ENCODE assay signal across 30 cellular contexts in the genomic region with DNA sequence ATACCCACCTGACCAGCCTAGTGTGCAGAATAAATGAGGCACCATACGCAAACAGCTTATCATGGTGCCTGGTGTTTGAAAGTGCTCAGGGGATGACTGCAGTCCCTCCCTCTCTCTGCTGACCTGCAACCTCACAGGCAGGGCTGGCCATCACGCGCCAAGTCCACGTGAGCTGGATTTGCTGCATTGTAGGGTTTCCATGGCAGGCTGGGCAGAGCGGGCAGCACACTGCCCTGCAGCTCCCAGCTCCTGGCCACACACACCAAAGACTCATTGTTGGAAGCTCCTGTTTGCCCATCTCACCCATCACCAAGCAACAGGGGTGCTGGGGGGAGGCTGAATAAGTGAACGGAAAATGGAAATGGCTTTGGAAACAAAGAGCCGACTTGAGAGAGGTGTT.
A peak's percentile ranks its signal among the peaks of the same experiment; 100 is the strongest.
DNase-seq lines count a peak whose midpoint lies in the region; ATAC-seq and TF ChIP-seq lines count a peak whose summit lies in the region.
"Had no signal": no experiment of that assay in that cellular context is flagged by ENCODE, and none has a peak within 500 bp of the region (broad histone marks: within the 10 kb centered on the region; RNA-seq: fewer than 3 reads in every experiment).

No MANE protein-coding gene starts in this region.

- TF ChIP-seq CTCF in nephron progenitor cell (IDR thresholded peaks at IDR 0.05) (no peak), BE2C (IDR thresholded peaks at IDR 0.05; ENCODE audit: low read depth, low read length) (no peak)

- intact Hi-C loops in cardiac septum (cut with DNase I) (no loop called here), Right ventricle myocardium superior (cut with DNase I) (no loop called here)

- no peak overlapping the region for H3K4me3 Mint-ChIP-seq in nephron progenitor cell
- H3K4me3 Mint-ChIP-seq: activated CD4-positive, alpha-beta memory T cell treated with anti-CD3 and anti-CD28 coated beads, Interleukin-2, amount 10 ng/mL, durations not matched to agents 7 days and 5 days; activated naive CD8-positive, alpha-beta T cell; stimulated activated naive CD8-positive, alpha-beta T cell treated with anti-CD3 and anti-CD28 coated beads, Interleukin-15, amount 100 ng/mL, for 72 hours; T-helper 1 cell treated with Interleukin-12 subunit alpha and Interleukin-12 subunit beta and Interleukin-4 antibody, amounts not matched to agents 30 μg/mL and 1 μg/mL, for 36 hours had no signal

- no peaks in the 10 kb centered on the region for H3K9me3 ChIP-seq in BE2C
- H3K9me3 ChIP-seq: ascending aorta, neutrophil had no signal

- H3K27ac Mint-ChIP-seq in nephron progenitor cell: peak overlapping the region; percentile 31
- H3K27ac Mint-ChIP-seq: activated CD4-positive, alpha-beta memory T cell treated with anti-CD3 and anti-CD28 coated beads, Interleukin-2, amount 10 ng/mL, durations not matched to agents 7 days and 5 days; activated naive CD8-positive, alpha-beta T cell; stimulated activated naive CD8-positive, alpha-beta T cell treated with anti-CD3 and anti-CD28 coated beads, Interleukin-15, amount 100 ng/mL, for 72 hours; T-helper 1 cell treated with Interleukin-12 subunit alpha and Interleukin-12 subunit beta and Interleukin-4 antibody, amounts not matched to agents 30 μg/mL and 1 μg/mL, for 36 hours had no signal

- H3K9me3 Mint-ChIP-seq in nephron progenitor cell: no peaks in the 10 kb centered on the region
- H3K9me3 Mint-ChIP-seq: activated CD4-positive, alpha-beta memory T cell treated with anti-CD3 and anti-CD28 coated beads, Interleukin-2, amount 10 ng/mL, durations not matched to agents 7 days and 5 days had no signal

- peak; percentile 47 for DNase-seq in cardiac septum (ENCODE audit: low spot score)
- no peak for DNase-seq in Right ventricle myocardium superior
- DNase-seq in RPMI7951 (ENCODE audit: low read depth): peak; percentile 13
- DNase-seq in nephron progenitor cell: no peak
- DNase-seq in Kasumi-1 (lab: John Stamatoyannopoulos, UW): no peak
- DNase-seq in BE2C: no peak
- DNase-seq in MV-4-11 (lab: John Stamatoyannopoulos, UW): no peak
- no peak for DNase-seq in NCI-H1694 treated with DMSO at 0.1 percent for 48 hours (lab: John Stamatoyannopoulos, UW)
- DNase-seq: activated CD4-positive, alpha-beta memory T cell treated with anti-CD3 and anti-CD28 coated beads, Interleukin-2, amount 10 ng/mL, durations not matched to agents 7 days and 5 days; activated CD8-positive, alpha-beta memory T cell treated with anti-CD3 and anti-CD28 coated beads, Interleukin-2, amount 50 U/mL, for 48 hours; activated effector memory CD4-positive, alpha-beta T cell treated with Interleukin-2 at 50 U/mL for 16 hours; dermis blood vessel endothelial cell; DMS79; GF-D8; left cardiac atrium; mesenchymal stem cell; NCI-H524; RPMI8226; stimulated activated CD4-positive, alpha-beta T cell treated with anti-CD3 and anti-CD28 coated beads, Interleukin-1b, Interleukin-23, amount 100 ng/mL, for 48 hours; stimulated activated CD8-positive, alpha-beta memory T cell treated with anti-CD3 and anti-CD28 coated beads, Interleukin-4, amount 100 ng/mL, for 48 hours; stimulated activated naive CD8-positive, alpha-beta T cell treated with anti-CD3 and anti-CD28 coated beads, Interleukin-15, amount 100 ng/mL, for 72 hours; trophoblast cell had no signal

- H3K27me3 Mint-ChIP-seq in nephron progenitor cell (ENCODE audit: low read depth, poor library complexity): peaks cover 14% of the 10 kb centered on the region
- H3K27me3 Mint-ChIP-seq: activated CD4-positive, alpha-beta memory T cell treated with anti-CD3 and anti-CD28 coated beads, Interleukin-2, amount 10 ng/mL, durations not matched to agents 7 days and 5 days had no signal

- no peaks in the 10 kb centered on the region for H3K27me3 ChIP-seq in BE2C
- H3K27me3 ChIP-seq: ascending aorta, hepatocyte, neutrophil had no signal

- H3K4me1 Mint-ChIP-seq in nephron progenitor cell: peaks cover 27% of the 10 kb centered on the region
- H3K4me1 Mint-ChIP-seq: activated CD4-positive, alpha-beta memory T cell treated with anti-CD3 and anti-CD28 coated beads, Interleukin-2, amount 10 ng/mL, durations not matched to agents 7 days and 5 days; stimulated activated naive CD8-positive, alpha-beta T cell treated with anti-CD3 and anti-CD28 coated beads, Interleukin-15, amount 100 ng/mL, for 72 hours had no signal

- H3K4me1 ChIP-seq in BE2C: no peaks in the 10 kb centered on the region
- H3K4me1 ChIP-seq: ascending aorta had no signal

- ATAC-seq in Right ventricle myocardium superior (ENCODE audit: poor library complexity): no peak
- ATAC-seq: activated CD4-positive, CD25-positive, alpha-beta regulatory T cell treated with anti-CD3 and anti-CD28 coated beads, Interleukin-2, amount 50 U/mL, for 24 hours; left cardiac atrium; stimulated activated naive CD8-positive, alpha-beta T cell treated with anti-CD3 and anti-CD28 coated beads, Interleukin-15, amount 100 ng/mL, for 72 hours had no signal

- no peak overlapping the region for H3K4me3 ChIP-seq in BE2C (ENCODE audit: low read depth, low read length)
- H3K4me3 ChIP-seq: ascending aorta, hepatocyte, SK-N-MC, smooth muscle cell had no signal

- H3K36me3 Mint-ChIP-seq in nephron progenitor cell (ENCODE audit: low read depth): no peaks in the 10 kb centered on the region
- H3K36me3 Mint-ChIP-seq: activated naive CD8-positive, alpha-beta T cell had no signal

- H3K36me3 ChIP-seq in BE2C: no peaks in the 10 kb centered on the region
- H3K36me3 ChIP-seq: ascending aorta, neutrophil had no signal

Comparison
In these comparisons a context has a peak if more than half of its experiments do, and no peak if none do; other contexts are left out.
1. DNase-seq: peak in cardiac septum (single experiment) and RPMI7951 (single experiment); none in Right ventricle myocardium superior (single experiment), nephron progenitor cell (single experiment), Kasumi-1 (0 of 2), BE2C (single experiment), MV-4-11 (single experiment) and NCI-H1694 treated with DMSO at 0.1 percent for 48 hours (single experiment).